In the genomic region with DNA sequence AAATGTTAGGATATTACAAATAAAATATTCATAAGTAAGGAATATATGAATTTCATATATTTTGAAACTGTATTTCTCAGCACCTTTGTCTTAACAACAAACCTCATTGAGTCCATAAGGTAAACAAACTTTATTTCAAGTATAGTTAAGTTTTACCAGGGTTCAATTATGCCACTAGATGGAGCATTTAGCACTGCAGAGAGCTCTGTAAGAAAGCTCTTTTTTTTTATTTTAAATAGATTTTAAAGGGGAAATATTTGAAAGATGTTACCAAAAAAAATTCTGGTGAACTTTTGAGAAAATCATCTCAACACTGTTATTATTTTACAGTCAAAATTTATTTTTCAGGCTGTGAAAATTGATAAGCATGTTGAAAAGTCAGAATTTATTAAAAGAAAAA, we compare ENCODE assay signal across 11 cellular contexts.
DNase-seq lines count a peak whose midpoint lies in the region; FAIRE-seq and TF ChIP-seq lines count a peak whose summit lies in the region.
"Had no signal": no experiment of that assay in that cellular context is flagged by ENCODE, and none has a peak within 500 bp of the region (broad histone marks: within the 10 kb centered on the region; RNA-seq: fewer than 3 reads in every experiment).

No MANE protein-coding gene starts in this region.

- H3K4me1 Mint-ChIP-seq in CD14-positive monocyte: no peaks in the 10 kb centered on the region
- H3K4me1 Mint-ChIP-seq: naive thymus-derived CD4-positive, alpha-beta T cell had no signal

- in situ Hi-C loops in transverse colon (cut with MboI; ENCODE audit: low pct_ligation_motif_present in 1 of 4, low pct_unique_long_range_greater_than_20kb in 1 of 4, low sequenced_read_pairs in 3 of 4): no loop called here

- no peaks in the 10 kb centered on the region for H3K27me3 ChIP-seq in transverse colon

- TF ChIP-seq POLR2A in transverse colon (IDR thresholded peaks at IDR 0.05): no peak

- H3K27ac ChIP-seq in transverse colon: no peak overlapping the region

- peaks cover 0 to 3% (median 0%) of the 10 kb centered on the region in 7 donors for H3K9me3 Mint-ChIP-seq in CD14-positive monocyte

- H3K27me3 Mint-ChIP-seq in CD14-positive monocyte (ENCODE audit: low read depth in 3 of 3): no peaks in the 10 kb centered on the region
- H3K27me3 Mint-ChIP-seq: naive thymus-derived CD4-positive, alpha-beta T cell had no signal

- H3K4me3 Mint-ChIP-seq in CD14-positive monocyte: no peak overlapping the region
- H3K4me3 Mint-ChIP-seq: naive thymus-derived CD4-positive, alpha-beta T cell had no signal

- TF ChIP-seq CTCF in CD14-positive monocyte (IDR thresholded peaks at IDR 0.05): no peak
- no peak for TF ChIP-seq CTCF in transverse colon (IDR thresholded peaks at IDR 0.05)

- H3K36me3 ChIP-seq in transverse colon: no peaks in the 10 kb centered on the region

- FAIRE-seq in endometrium (lab: Jason Lieb, UNC): peak; percentile 90

- no peaks in the 10 kb centered on the region for H3K4me1 ChIP-seq in transverse colon

- no peak overlapping the region for H3K27ac Mint-ChIP-seq in CD14-positive monocyte
- H3K27ac Mint-ChIP-seq: naive thymus-derived CD4-positive, alpha-beta T cell had no signal

- H3K36me3 Mint-ChIP-seq in CD14-positive monocyte: no peaks in the 10 kb centered on the region
- H3K36me3 Mint-ChIP-seq: naive thymus-derived CD4-positive, alpha-beta T cell had no signal

- no peak overlapping the region for H3K4me3 ChIP-seq in transverse colon

- H3K9me3 ChIP-seq in transverse colon: no peaks in the 10 kb centered on the region

- DNase-seq in NCI-H2171 treated with DMSO at 0.1 percent for 48 hours (lab: John Stamatoyannopoulos, UW): peak; percentile 55
- DNase-seq in NCI-H2171 (lab: John Stamatoyannopoulos, UW): no peak
- peak; percentile 40 for DNase-seq in NCI-H748 treated with DMSO at 0.1 percent for 48 hours (lab: John Stamatoyannopoulos, UW)
- peak; percentile 19 for DNase-seq in pons (ENCODE audit: low spot score)
- DNase-seq in CD14-positive monocyte (ENCODE audit: low spot score): no peak
- DNase-seq in transverse colon: no peak
- DNase-seq in amniotic stem cell (lab: John Stamatoyannopoulos, UW): no peak
- DNase-seq: activated CD4-positive, alpha-beta T cell treated with anti-CD3 and anti-CD28 coated beads for 48 hours; naive thymus-derived CD4-positive, alpha-beta T cell; NCI-H187 treated with DMSO at 0.1 percent for 48 hours had no signal

- no peak for TF ChIP-seq EP300 in transverse colon (IDR thresholded peaks at IDR 0.05; ENCODE audit: low read depth)

- intact Hi-C loops in CD14-positive monocyte (cut with micrococcal nuclease): no loop called here
- intact Hi-C loops in transverse colon (cut with DNase I; ENCODE audit: low total_unique reads): no loop called here

Comparison
In these comparisons a context has a peak if more than half of its experiments do, and no peak if none do; other contexts are left out.
1. DNase-seq: peak in NCI-H2171 treated with DMSO at 0.1 percent for 48 hours (single experiment), NCI-H748 treated with DMSO at 0.1 percent for 48 hours (single experiment) and pons (single experiment); none in NCI-H2171 (single experiment), CD14-positive monocyte (single experiment), transverse colon (single experiment) and amniotic stem cell (single experiment).